Comparison of ENCODE assay signal across 18 cellular contexts in genomic region chr3:55330756-55331155, GRCh38.
A peak's percentile ranks its signal among the peaks of the same experiment; 100 is the strongest.
DNase-seq lines count a peak whose midpoint lies in the region; ATAC-seq and TF ChIP-seq lines count a peak whose summit lies in the region.
"Had no signal": no experiment of that assay in that cellular context is flagged by ENCODE, and none has a peak within 500 bp of the region (broad histone marks: within the 10 kb centered on the region; RNA-seq: fewer than 3 reads in every experiment).

No MANE protein-coding gene starts in this region.

- intact Hi-C loops in left lung (cut with DNase I) (no loop called here), uterus (cut with DNase I; ENCODE audit: low total_unique reads) (no loop called here), head of caudate nucleus (cut with DNase I) (no loop called here)

- no peak overlapping the region for H3K9ac ChIP-seq in adipocyte (ENCODE audit: low read length)

- H3K4me1 ChIP-seq in adipocyte (ENCODE audit: control insufficient read depth, insufficient read depth, low read length) (peaks cover 40% of the 10 kb centered on the region), left lung (no peaks in the 10 kb centered on the region), uterus (peaks cover 0 to 4% of the 10 kb centered on the region in 2 donors)
- H3K4me1 ChIP-seq: pancreas had no signal

- H3K4me3 ChIP-seq in adipocyte (ENCODE audit: low read length) = no peak overlapping the region
- no peak overlapping the region for H3K4me3 ChIP-seq in left lung
- no peak overlapping the region for H3K4me3 ChIP-seq in uterus
- H3K4me3 ChIP-seq: gastroesophageal sphincter, pancreas, skin epidermis had no signal

- TF ChIP-seq CTCF in left lung (IDR thresholded peaks at IDR 0.05) = no peak
- TF ChIP-seq CTCF in uterus (IDR thresholded peaks at IDR 0.05) = no peak

- ATAC-seq in left lung (peak; percentile 6), GM19467 (IDR thresholded peaks at IDR 0.05; ENCODE audit: unreplicated experiment) (no peak)
- ATAC-seq: gastroesophageal sphincter had no signal

- H3K36me3 ChIP-seq in adipocyte (ENCODE audit: control insufficient read depth, insufficient read depth, low read length, severe bottlenecking) (no peaks in the 10 kb centered on the region), left lung (no peaks in the 10 kb centered on the region), uterus (no peaks in the 10 kb centered on the region)
- H3K36me3 ChIP-seq: gastroesophageal sphincter, pancreas had no signal

- H3K27ac ChIP-seq in left lung (peak overlapping the region; percentile 33 to 48), uterus (peak overlapping the region; percentile 10 to 70)
- H3K27ac ChIP-seq: C4-2B, pancreas, skin epidermis had no signal

- H3K27me3 ChIP-seq in adipocyte (replicated peaks; ENCODE audit: control insufficient read depth, insufficient read depth, low read length) = no peaks in the 10 kb centered on the region
- H3K27me3 ChIP-seq in left lung = no peaks in the 10 kb centered on the region
- no peaks in the 10 kb centered on the region for H3K27me3 ChIP-seq in uterus
- H3K27me3 ChIP-seq: gastroesophageal sphincter, pancreas had no signal

- TF ChIP-seq POLR2A in uterus (IDR thresholded peaks at IDR 0.05) = no peak

- no peaks in the 10 kb centered on the region for H3K9me3 ChIP-seq in adipocyte (ENCODE audit: control insufficient read depth, low read length)
- H3K9me3 ChIP-seq in left lung = no peaks in the 10 kb centered on the region
- H3K9me3 ChIP-seq in uterus = no peaks in the 10 kb centered on the region
- H3K9me3 ChIP-seq: gastroesophageal sphincter, pancreas had no signal

- peak; percentile 62 for DNase-seq in HS-27A (ENCODE audit: low read depth)
- DNase-seq in adipocyte (ENCODE audit: low read depth) = peak; percentile 48
- DNase-seq in left lung = no peak
- no peak for DNase-seq in uterus
- DNase-seq in NK-92 treated with Interleukin-12 subunit alpha and Interleukin-12 subunit beta, amount 100 ng/mL, for 24 hours (lab: John Stamatoyannopoulos, UW) = no peak
- DNase-seq in head of caudate nucleus = no peak
- DNase-seq: activated CD4-positive, alpha-beta T cell treated with anti-CD3 and anti-CD28 coated beads, Interleukin-2, amount 50 U/mL, for 4 hours; activated naive CD4-positive, alpha-beta T cell treated with anti-CD3 and anti-CD28 coated beads for 36 hours; cortex of kidney; DMS153; naive B cell; NCI-H1105 treated with DMSO at 0.1 percent for 48 hours; pancreas; stimulated activated CD4-positive, alpha-beta T cell treated with anti-CD3 and anti-CD28 coated beads, Interleukin-4, amount 100 ng/mL, for 24 hours had no signal

Comparison
In these comparisons a context has a peak if more than half of its experiments do, and no peak if none do; other contexts are left out.
1. DNase-seq: peak in HS-27A (single experiment) and adipocyte (single experiment); none in left lung (0 of 2), uterus (0 of 2), NK-92 treated with Interleukin-12 subunit alpha and Interleukin-12 subunit beta, amount 100 ng/mL, for 24 hours (single experiment) and head of caudate nucleus (0 of 42).